Comparison of ENCODE assay signal across 1 cellular context in the genomic region with DNA sequence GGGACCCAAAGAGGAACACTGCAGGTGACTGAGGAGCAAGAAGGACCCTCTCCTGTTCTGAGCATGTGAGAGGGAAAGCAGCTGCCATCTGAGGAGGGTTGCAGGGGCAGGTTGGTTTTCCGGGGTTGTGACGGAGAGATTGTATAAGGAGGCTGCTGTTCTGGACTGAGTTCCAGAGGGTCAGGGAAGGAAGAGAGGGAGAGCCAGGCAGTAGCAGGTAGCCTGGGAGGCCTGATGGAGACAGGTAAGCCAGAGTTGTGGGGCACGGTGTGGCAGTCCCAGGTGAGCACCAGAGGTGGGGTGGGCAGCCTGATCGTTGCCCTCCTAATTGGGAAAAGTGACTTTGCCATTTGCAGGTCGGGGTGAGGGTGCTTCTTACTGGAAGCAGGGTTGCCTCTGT.
TF ChIP-seq lines count a peak whose summit lies in the region.

No MANE protein-coding gene starts in this region.

TF ChIP-seq in GM23338, 12 proteins besides CTCF, POLR2A, EP300 and RAD21 (continued from another document):
- TF ChIP-seq ZNF462 (CRISPR knock-in tag; IDR thresholded peaks at IDR 0.05): no peak
